ENCODE assay signal across 8 cellular contexts in genomic region chr5:172006378-172007152, GRCh38. TPM values are rescaled to one million over a fixed set of nuclear protein-coding genes. Genes with fewer than 3 reads are reported as not detected.
DNase-seq lines count a peak whose midpoint lies in the region; ATAC-seq and TF ChIP-seq lines count a peak whose summit lies in the region.

Gene FBXW11 (minus strand): TSS chr5:172006638. CDS start chr5:172006502, 136 bp downstream.

- intact Hi-C loops in activated CD4-positive, alpha-beta T cell treated with anti-CD3 and anti-CD28 coated beads for 36 hours (cut with DNase I, micrococcal nuclease): loop anchor here (1.0 to 10.0 kb wide), 13 partner anchors 49 to 1321 kb away; partner anchors contain the start of genes NPM1 (in 2 of the 2), UBTD2 (in 2 of the 2), BNIP1 (in 1 of the 2) and DUSP1 (in 1 of the 2)

- peak within 1 kb of the TSS; percentile 92 for H3K4me3 Mint-ChIP-seq in activated CD4-positive, alpha-beta T cell treated with anti-CD3 and anti-CD28 coated beads for 36 hours

- H3K9me3 Mint-ChIP-seq in activated CD4-positive, alpha-beta T cell treated with anti-CD3 and anti-CD28 coated beads for 36 hours (ENCODE audit: low read depth): no peaks in the 10 kb centered on the region

- peaks cover 18% of the 10 kb centered on the region for H3K36me3 Mint-ChIP-seq in activated CD4-positive, alpha-beta T cell treated with anti-CD3 and anti-CD28 coated beads for 36 hours (ENCODE audit: low read depth)

- peak within 1 kb of the TSS; percentile 98 for H3K27ac Mint-ChIP-seq in activated CD4-positive, alpha-beta T cell treated with anti-CD3 and anti-CD28 coated beads for 36 hours

- peak; percentile 92 to 94 for DNase-seq in AML-193 (lab: John Stamatoyannopoulos, UW)
- DNase-seq in NCI-H510A treated with DMSO at 0.1 percent for 48 hours (lab: John Stamatoyannopoulos, UW): peak; percentile 92
- peak; percentile 97 for DNase-seq in activated CD4-positive, alpha-beta T cell treated with anti-CD3 and anti-CD28 coated beads for 36 hours
- peak; percentile 97 for DNase-seq in choroid plexus epithelial cell (ENCODE audit: low read depth)
- DNase-seq in kidney tubule cell (ENCODE audit: low spot score): peak; percentile 98
- DNase-seq in stimulated activated CD4-positive, alpha-beta T cell treated with anti-CD3 and anti-CD28 coated beads, Interleukin-1b, Interleukin-23, amount 100 ng/mL, for 24 hours (ENCODE audit: low read depth in 4 of 4, low spot score in 1 of 4): peak; percentile 86 to 95 (median 90)

- no peak for TF ChIP-seq CTCF in choroid plexus epithelial cell (conservative IDR thresholded peaks at IDR 0.05; ENCODE audit: low read depth, low read length)

- peak within 1 kb of the TSS; percentile 85 for H3K4me3 ChIP-seq in choroid plexus epithelial cell (ENCODE audit: low read depth, low read length)

- CTCF ChIA-PET in activated CD4-positive, alpha-beta T cell treated with anti-CD3 and anti-CD28 coated beads for 36 hours (lab: Charles Lee): interaction anchor here (0.6 to 5.5 kb wide), 22 partner anchors 10 to 1091 kb away, joined by 3 to 57 read pairs (median 4); partner anchors contain the start of gene STK10

- H3K4me1 Mint-ChIP-seq in activated CD4-positive, alpha-beta T cell treated with anti-CD3 and anti-CD28 coated beads for 36 hours: peaks cover 43% of the 10 kb centered on the region

- peak; percentile 97 for TF ChIP-seq POLR2A in GM19193 (IDR thresholded peaks at IDR 0.05; ENCODE audit: extremely low read depth, insufficient read depth, insufficient read length)

- H3K27me3 Mint-ChIP-seq in activated CD4-positive, alpha-beta T cell treated with anti-CD3 and anti-CD28 coated beads for 36 hours: no peaks in the 10 kb centered on the region

- peak; percentile 86 for ATAC-seq in HG03439 (IDR thresholded peaks at IDR 0.05; ENCODE audit: unreplicated experiment)
- ATAC-seq in activated CD4-positive, alpha-beta T cell treated with anti-CD3 and anti-CD28 coated beads for 36 hours: peak; percentile 85

- POLR2A ChIA-PET in activated CD4-positive, alpha-beta T cell treated with anti-CD3 and anti-CD28 coated beads for 36 hours (lab: Charles Lee): interaction anchor here (0.6 to 3.0 kb wide), 18 partner anchors 17 to 1735 kb away, joined by 3 to 15 read pairs (median 4); partner anchors contain the start of genes FGF18, STK10 and UBTD2

RNA-seq across cellular contexts. Expression of gene FBXW11, which starts in this region (rescaled TPM):
- 10 to 100 TPM; 33.8 to 39.5 TPM for total RNA-seq in activated CD4-positive, alpha-beta T cell treated with anti-CD3 and anti-CD28 coated beads for 36 hours

Comparison
In these comparisons a context has a peak if more than half of its experiments do, and no peak if none do; other contexts are left out.
1. Peak in every context shown above with its lines: DNase-seq, ATAC-seq and H3K4me3 ChIP-seq.